Comparison of ENCODE assay signal across 21 cellular contexts in the genomic region with DNA sequence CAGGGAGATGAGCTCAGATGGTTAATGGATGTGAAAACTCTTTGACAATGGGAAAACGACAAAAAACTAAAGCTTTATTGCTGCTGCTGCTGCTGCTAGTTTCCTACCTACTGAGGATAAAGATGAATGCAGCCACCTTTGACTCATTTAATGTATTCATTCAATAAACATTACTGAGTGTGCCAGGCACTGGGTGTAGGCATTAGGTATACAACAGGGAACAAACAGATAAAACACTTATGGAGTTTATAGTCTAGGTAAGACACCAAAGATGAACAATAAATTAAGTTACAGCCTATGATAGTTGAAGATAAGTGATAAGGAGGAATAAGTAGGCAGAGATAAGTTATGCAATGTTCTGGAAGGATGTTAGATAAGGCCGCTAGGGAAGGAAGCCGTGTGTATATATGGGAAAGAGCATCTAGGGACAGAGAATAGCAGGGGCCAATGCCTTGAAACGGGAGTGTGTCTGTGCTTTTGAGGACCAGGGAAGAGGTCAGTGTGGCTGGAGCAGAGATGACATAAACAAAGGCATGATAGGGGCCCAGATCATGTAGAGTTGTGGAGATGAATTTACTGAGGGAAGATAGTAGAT.
"Had no signal": no experiment of that assay in that cellular context is flagged by ENCODE, and none has a peak within 500 bp of the region (broad histone marks: within the 10 kb centered on the region; RNA-seq: fewer than 3 reads in every experiment).

No MANE protein-coding gene starts in this region.

- DNase-seq: Kasumi-1, NCI-H1092, NCI-H1105 treated with DMSO at 0.1 percent for 48 hours, NCI-H1417 treated with DMSO at 0.1 percent for 48 hours, NCI-H146, NCI-H1694 treated with DMSO at 0.1 percent for 48 hours, NCI-H1930, NCI-H2081, NCI-H2171, NCI-H226, NCI-H446, NCI-H510A, NCI-H524 treated with DMSO at 0.1 percent for 48 hours, NCI-H69, NCI-H774, Right ventricle myocardium superior, RPMI8226 had no signal

- H3K4me3 ChIP-seq: K562 had no signal

- H3K4me1 Mint-ChIP-seq: IgD-negative memory B cell had no signal

- ATAC-seq: K562 had no signal

- H3K4me2 ChIP-seq: KMS-11 had no signal

- H3K27ac Mint-ChIP-seq: IgD-negative memory B cell had no signal

- H3K27me3 Mint-ChIP-seq: IgD-negative memory B cell had no signal

- H3K27ac ChIP-seq: HL-60, KMS-11 had no signal

- H3K36me3 Mint-ChIP-seq: IgD-negative memory B cell had no signal

- H3K4me3 Mint-ChIP-seq: IgD-negative memory B cell had no signal

- H3K9ac ChIP-seq: KMS-11 had no signal
